ENCODE assay signal across 12 cellular contexts in the genomic region with DNA sequence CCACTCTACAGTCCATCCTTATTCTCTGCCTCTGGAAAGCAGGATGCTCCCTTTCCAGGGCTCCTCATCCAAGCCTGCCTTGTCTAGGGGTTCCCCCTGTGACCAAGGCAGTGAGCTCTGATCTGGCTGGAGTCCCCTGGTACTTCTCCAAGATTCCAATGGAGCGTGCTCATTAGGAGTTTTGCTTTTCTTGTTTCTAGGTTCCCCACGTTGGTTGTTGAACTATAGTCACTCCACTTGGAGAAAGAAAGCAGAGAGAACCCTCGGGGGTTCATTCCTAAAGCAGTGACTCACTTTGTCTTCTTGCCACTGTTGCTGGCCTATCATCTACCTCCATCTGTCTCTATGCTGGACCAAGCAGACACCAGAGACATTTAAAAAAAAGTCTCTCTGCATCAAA.
A peak's percentile ranks its signal among the peaks of the same experiment; 100 is the strongest.
DNase-seq lines count a peak whose midpoint lies in the region; ATAC-seq and TF ChIP-seq lines count a peak whose summit lies in the region.
"Had no signal": no experiment of that assay in that cellular context is flagged by ENCODE, and none has a peak within 500 bp of the region (broad histone marks: within the 10 kb centered on the region; RNA-seq: fewer than 3 reads in every experiment).

No MANE protein-coding gene starts in this region.

- H3K4me3 Mint-ChIP-seq in chondrocyte (ENCODE audit: unreplicated experiment): no peak overlapping the region
- H3K4me3 Mint-ChIP-seq: neural progenitor cell had no signal

- H3K27me3 Mint-ChIP-seq in chondrocyte (ENCODE audit: low read depth): peaks cover 4% of the 10 kb centered on the region

- H3K36me3 Mint-ChIP-seq in chondrocyte (ENCODE audit: low read depth): no peaks in the 10 kb centered on the region
- H3K36me3 Mint-ChIP-seq: neural progenitor cell had no signal

- H2AK5ac ChIP-seq in mesenchymal stem cell (ENCODE audit: low read length, severe bottlenecking): no peak overlapping the region

- no peaks in the 10 kb centered on the region for H3K9me3 Mint-ChIP-seq in chondrocyte (ENCODE audit: low read depth)
- H3K9me3 Mint-ChIP-seq: activated T-helper 2 cell treated with anti-CD3 and anti-CD28 coated beads, Interferon-gamma antibody, Interleukin-2, Interleukin-4, amounts not matched to agents 10 μg/mL and 5 μg/mL and 100 μg/mL, durations not matched to agents 14 hours and 24 hours and 36 hours had no signal

- no peak for TF ChIP-seq CTCF in left ventricle myocardium inferior (IDR thresholded peaks at IDR 0.05; ENCODE audit: borderline replicate concordance)
- no peak for TF ChIP-seq CTCF in chondrocyte (IDR thresholded peaks at IDR 0.05)
- TF ChIP-seq CTCF in esophagus squamous epithelium (IDR thresholded peaks at IDR 0.05): no peak
- TF ChIP-seq CTCF in esophagus muscularis mucosa (IDR thresholded peaks at IDR 0.05): no peak

- H3K4me3 ChIP-seq in left ventricle myocardium inferior (no peak overlapping the region), mesenchymal stem cell (ENCODE audit: insufficient read depth in 1 of 2, low read depth in 1 of 2, low read length in 2 of 2) (peak overlapping the region in 1 of 2 experiments; percentile 23), aorta (ENCODE audit: low read length in 2 of 2) (no peak overlapping the region), esophagus squamous epithelium (no peak overlapping the region), esophagus muscularis mucosa (no peak overlapping the region)
- H3K4me3 ChIP-seq: neural progenitor cell had no signal

- no peak for DNase-seq in Right ventricle myocardium inferior (ENCODE audit: missing footprints)
- no peak for DNase-seq in left ventricle myocardium inferior
- DNase-seq in chondrocyte (ENCODE audit: low spot score): no peak
- DNase-seq in mesenchymal stem cell: peak; percentile 92
- DNase-seq in aorta: peak in 1 of 2 donors; percentile 55
- DNase-seq in esophagus squamous epithelium (lab: John Stamatoyannopoulos, UW): no peak
- DNase-seq in OCI-M1 (lab: John Stamatoyannopoulos, UW): no peak
- DNase-seq in esophagus muscularis mucosa (ENCODE audit: extremely low spot score): no peak
- DNase-seq: 8988T, foreskin melanocyte had no signal

- H3K4me1 Mint-ChIP-seq in chondrocyte (ENCODE audit: low read depth): peaks cover 29% of the 10 kb centered on the region

- TF ChIP-seq POLR2A in esophagus squamous epithelium (IDR thresholded peaks at IDR 0.05) (no peak), esophagus muscularis mucosa (IDR thresholded peaks at IDR 0.05; ENCODE audit: low read depth) (no peak)

- no peak overlapping the region for H3K18ac ChIP-seq in mesenchymal stem cell (ENCODE audit: low read depth in 1 of 2, low read length in 2 of 2)

- H3K36me3 ChIP-seq in left ventricle myocardium inferior: no peaks in the 10 kb centered on the region
- no peaks in the 10 kb centered on the region for H3K36me3 ChIP-seq in mesenchymal stem cell (ENCODE audit: control insufficient read depth in 1 of 2, insufficient read depth in 2 of 2, low read depth in 1 of 2, low read length in 2 of 2)
- H3K36me3 ChIP-seq in aorta (ENCODE audit: control insufficient read depth in 1 of 2, insufficient read depth in 2 of 2, low read length in 1 of 2): no peaks in the 10 kb centered on the region
- H3K36me3 ChIP-seq in esophagus squamous epithelium: no peaks in the 10 kb centered on the region
- no peaks in the 10 kb centered on the region for H3K36me3 ChIP-seq in esophagus muscularis mucosa
- H3K36me3 ChIP-seq: neural progenitor cell had no signal

- no peak overlapping the region for H3K4ac ChIP-seq in mesenchymal stem cell (ENCODE audit: low read depth in 1 of 2, low read length in 2 of 2)

- H3K9ac ChIP-seq in mesenchymal stem cell (ENCODE audit: low read length): peak overlapping the region; percentile 50
- H3K9ac ChIP-seq: neural progenitor cell had no signal

- no peak overlapping the region for H4K8ac ChIP-seq in mesenchymal stem cell (ENCODE audit: low read length)

- H3K4me2 ChIP-seq in mesenchymal stem cell (ENCODE audit: low read length, poor library complexity, severe bottlenecking): no peak overlapping the region
- H3K4me2 ChIP-seq: neural progenitor cell had no signal

- no peak for TF ChIP-seq EP300 in esophagus muscularis mucosa (IDR thresholded peaks at IDR 0.05)

- no peak overlapping the region for H2BK15ac ChIP-seq in mesenchymal stem cell (ENCODE audit: low read depth, poor library complexity, severe bottlenecking)

- no peak overlapping the region for H2BK12ac ChIP-seq in mesenchymal stem cell (ENCODE audit: low read length in 2 of 2)

- H4K91ac ChIP-seq in mesenchymal stem cell (ENCODE audit: low read length): no peak overlapping the region

- H3K4me1 ChIP-seq in left ventricle myocardium inferior: peaks cover 8% of the 10 kb centered on the region
- peaks cover 4% of the 10 kb centered on the region for H3K4me1 ChIP-seq in mesenchymal stem cell (ENCODE audit: control insufficient read depth, insufficient read depth, low read depth, low read length)
- peaks cover 0 to 6% of the 10 kb centered on the region in 2 donors for H3K4me1 ChIP-seq in aorta (ENCODE audit: control insufficient read depth in 1 of 2, insufficient read depth in 2 of 2, low read length in 2 of 2)
- H3K4me1 ChIP-seq in esophagus squamous epithelium: peaks cover 7 to 30% (median 18%) of the 10 kb centered on the region in 3 donors
- H3K4me1 ChIP-seq in esophagus muscularis mucosa: peaks cover 8 to 20% (median 14%) of the 10 kb centered on the region in 4 donors

- intact Hi-C loops in Right ventricle myocardium inferior (cut with DNase I) (no loop called here), left ventricle myocardium inferior (cut with micrococcal nuclease) (no loop called here), aorta (cut with DNase I) (no loop called here), esophagus squamous epithelium (cut with DNase I) (no loop called here), esophagus muscularis mucosa (cut with DNase I) (no loop called here)

- H3K23ac ChIP-seq in mesenchymal stem cell (ENCODE audit: low read length in 2 of 2): no peak overlapping the region

- H3K27ac Mint-ChIP-seq in chondrocyte (ENCODE audit: unreplicated experiment): peak overlapping the region; percentile 75
- H3K27ac Mint-ChIP-seq: activated T-helper 2 cell treated with anti-CD3 and anti-CD28 coated beads, Interferon-gamma antibody, Interleukin-2, Interleukin-4, amounts not matched to agents 10 μg/mL and 5 μg/mL and 100 μg/mL, durations not matched to agents 14 hours and 24 hours and 36 hours; neural progenitor cell had no signal

- no peak overlapping the region for H3K14ac ChIP-seq in mesenchymal stem cell (ENCODE audit: low read length in 2 of 2)

- H3K27me3 ChIP-seq in left ventricle myocardium inferior (ENCODE audit: low read depth) (peaks cover 40% of the 10 kb centered on the region), mesenchymal stem cell (ENCODE audit: control insufficient read depth in 1 of 2, insufficient read depth in 1 of 2, low read length in 2 of 2) (peaks cover 0 to 72% of the 10 kb centered on the region in 2 experiments), aorta (ENCODE audit: control insufficient read depth in 1 of 2, insufficient read depth in 2 of 2, low read length in 1 of 2) (peaks cover 0 to 1% of the 10 kb centered on the region in 2 donors), esophagus squamous epithelium (no peaks in the 10 kb centered on the region), esophagus muscularis mucosa (no peaks in the 10 kb centered on the region)
- H3K27me3 ChIP-seq: neural progenitor cell had no signal

- H3K27ac ChIP-seq in left ventricle myocardium inferior (replicated peaks) (no peak overlapping the region), mesenchymal stem cell (ENCODE audit: low read length, poor library complexity, severe bottlenecking) (peak overlapping the region; percentile 4), aorta (ENCODE audit: low read depth in 1 of 2, low read length in 2 of 2) (no peak overlapping the region), esophagus squamous epithelium (peak overlapping the region in 2 of 4 donors; percentile 14 to 44), esophagus muscularis mucosa (replicated peaks in 1 of 4) (peak overlapping the region in 2 of 4 donors; percentile 3 to 18)
- H3K27ac ChIP-seq: neural progenitor cell had no signal

- H2BK120ac ChIP-seq in mesenchymal stem cell (ENCODE audit: low read depth, low read length): no peak overlapping the region

- no peak overlapping the region for H2BK5ac ChIP-seq in mesenchymal stem cell (ENCODE audit: low read depth, low read length, poor library complexity, severe bottlenecking)

- ATAC-seq in Right ventricle myocardium inferior: peak; percentile 83
- peak; percentile 82 for ATAC-seq in aorta (ENCODE audit: low FRiP score)

- no peak overlapping the region for H2AFZ ChIP-seq in mesenchymal stem cell (ENCODE audit: low read depth, low read length)
- H2AFZ ChIP-seq: neural progenitor cell had no signal

- H3K9me3 ChIP-seq in left ventricle myocardium inferior (replicated peaks) (no peaks in the 10 kb centered on the region), mesenchymal stem cell (ENCODE audit: control insufficient read depth, low read length) (no peaks in the 10 kb centered on the region), aorta (ENCODE audit: control insufficient read depth, low read length) (no peaks in the 10 kb centered on the region), esophagus squamous epithelium (no peaks in the 10 kb centered on the region), esophagus muscularis mucosa (no peaks in the 10 kb centered on the region)

- 9% methylated on average over 3 of the region's 3 CpGs for WGBS in mesenchymal stem cell
- WGBS in aorta, 2 donors: 1 to 8% methylated on average over 3 of the region's 3 CpGs
- 9 to 19% methylated on average over 3 of the region's 3 CpGs for WGBS in esophagus squamous epithelium, 2 donors
- WGBS in esophagus muscularis mucosa: 48% methylated on average over 3 of the region's 3 CpGs

- H3K79me1 ChIP-seq in mesenchymal stem cell (replicated peaks; ENCODE audit: low read length, poor library complexity, severe bottlenecking): no peaks in the 10 kb centered on the region
